Comparison of ENCODE assay signal across 1 cellular context in the genomic region with DNA sequence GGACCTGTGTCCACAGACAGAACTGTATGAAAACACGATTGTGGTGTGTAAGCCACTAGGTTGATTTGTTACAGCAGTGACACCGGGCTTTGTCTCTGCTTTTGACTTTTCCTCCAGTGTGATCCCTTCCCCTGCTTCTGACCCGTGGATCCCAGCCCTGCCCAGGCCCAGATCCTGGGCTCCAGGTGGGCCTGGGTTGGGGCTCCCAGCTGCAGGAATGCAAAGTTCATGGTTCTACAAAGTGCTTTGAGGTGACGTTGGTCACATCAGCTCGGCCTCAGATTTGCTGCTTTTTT.
TF ChIP-seq lines count a peak whose summit lies in the region.

No MANE protein-coding gene starts in this region.

TF ChIP-seq in GM12878, 131 proteins besides CTCF, POLR2A, EP300 and RAD21:
- no peak for TF ChIP-seq MYC (IDR thresholded peaks at IDR 0.05; ENCODE audit: insufficient read depth, insufficient read length, insufficient replicate concordance, low read length, severe bottlenecking)
- TF ChIP-seq, protein P1, sequence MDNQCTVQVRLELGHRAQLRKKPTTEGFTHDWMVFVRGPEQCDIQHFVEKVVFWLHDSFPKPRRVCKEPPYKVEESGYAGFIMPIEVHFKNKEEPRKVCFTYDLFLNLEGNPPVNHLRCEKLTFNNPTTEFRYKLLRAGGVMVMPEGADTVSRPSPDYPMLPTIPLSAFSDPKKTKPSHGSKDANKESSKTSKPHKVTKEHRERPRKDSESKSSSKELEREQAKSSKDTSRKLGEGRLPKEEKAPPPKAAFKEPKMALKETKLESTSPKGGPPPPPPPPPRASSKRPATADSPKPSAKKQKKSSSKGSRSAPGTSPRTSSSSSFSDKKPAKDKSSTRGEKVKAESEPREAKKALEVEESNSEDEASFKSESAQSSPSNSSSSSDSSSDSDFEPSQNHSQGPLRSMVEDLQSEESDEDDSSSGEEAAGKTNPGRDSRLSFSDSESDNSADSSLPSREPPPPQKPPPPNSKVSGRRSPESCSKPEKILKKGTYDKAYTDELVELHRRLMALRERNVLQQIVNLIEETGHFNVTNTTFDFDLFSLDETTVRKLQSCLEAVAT (IDR thresholded peaks at IDR 0.05): no peak
- TF ChIP-seq, protein P2, sequence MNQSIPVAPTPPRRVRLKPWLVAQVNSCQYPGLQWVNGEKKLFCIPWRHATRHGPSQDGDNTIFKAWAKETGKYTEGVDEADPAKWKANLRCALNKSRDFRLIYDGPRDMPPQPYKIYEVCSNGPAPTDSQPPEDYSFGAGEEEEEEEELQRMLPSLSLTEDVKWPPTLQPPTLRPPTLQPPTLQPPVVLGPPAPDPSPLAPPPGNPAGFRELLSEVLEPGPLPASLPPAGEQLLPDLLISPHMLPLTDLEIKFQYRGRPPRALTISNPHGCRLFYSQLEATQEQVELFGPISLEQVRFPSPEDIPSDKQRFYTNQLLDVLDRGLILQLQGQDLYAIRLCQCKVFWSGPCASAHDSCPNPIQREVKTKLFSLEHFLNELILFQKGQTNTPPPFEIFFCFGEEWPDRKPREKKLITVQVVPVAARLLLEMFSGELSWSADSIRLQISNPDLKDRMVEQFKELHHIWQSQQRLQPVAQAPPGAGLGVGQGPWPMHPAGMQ (IDR thresholded peaks at IDR 0.05; ENCODE audit: borderline replicate concordance): no peak
- TF ChIP-seq, protein P3, sequence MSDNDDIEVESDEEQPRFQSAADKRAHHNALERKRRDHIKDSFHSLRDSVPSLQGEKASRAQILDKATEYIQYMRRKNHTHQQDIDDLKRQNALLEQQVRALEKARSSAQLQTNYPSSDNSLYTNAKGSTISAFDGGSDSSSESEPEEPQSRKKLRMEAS (IDR thresholded peaks at IDR 0.05; ENCODE audit: low read depth, low read length): 0 out of 2 replicates have a peak, but pooled peaks have one; percentile 25
